Comparison of ENCODE assay signal across 1 cellular context in the genomic region with DNA sequence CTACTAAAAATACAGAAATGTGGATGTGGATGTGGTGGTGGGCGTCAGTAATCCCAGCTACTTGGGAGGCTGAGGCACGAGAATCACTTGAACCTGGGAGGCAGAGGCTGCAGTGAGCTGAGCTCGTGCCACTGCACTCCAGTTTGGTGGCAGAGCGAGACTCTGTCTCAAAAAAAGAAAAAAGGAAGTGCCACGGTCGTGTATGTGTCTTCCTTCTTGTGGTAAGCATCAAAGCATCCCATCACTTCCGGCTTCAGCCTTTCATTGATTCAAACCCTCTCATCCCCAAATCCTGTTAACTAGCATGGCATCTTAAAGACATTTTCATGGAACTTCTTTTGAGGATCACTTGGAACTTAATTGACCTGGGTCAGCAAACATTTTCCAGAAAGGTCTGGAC.
TF ChIP-seq lines count a peak whose summit lies in the region.

No MANE protein-coding gene starts in this region.

TF ChIP-seq in H1, 55 proteins besides CTCF, POLR2A, EP300 and RAD21:
- no peak for TF ChIP-seq BRCA1 (IDR thresholded peaks at IDR 0.05; ENCODE audit: low read depth, low read length)
- TF ChIP-seq SIRT6 (IDR thresholded peaks at IDR 0.05; ENCODE audit: low read length) = no peak
- TF ChIP-seq POLR2AphosphoS5 (IDR thresholded peaks at IDR 0.05; ENCODE audit: low read depth, low read length) = no peak
- TF ChIP-seq SP1 (IDR thresholded peaks at IDR 0.05; ENCODE audit: low read depth, low read length) = no peak
- no peak for TF ChIP-seq NRF1 (IDR thresholded peaks at IDR 0.05; ENCODE audit: low read depth, low read length)
- TF ChIP-seq E2F6 (IDR thresholded peaks at IDR 0.05) = no peak
- TF ChIP-seq, protein P1, sequence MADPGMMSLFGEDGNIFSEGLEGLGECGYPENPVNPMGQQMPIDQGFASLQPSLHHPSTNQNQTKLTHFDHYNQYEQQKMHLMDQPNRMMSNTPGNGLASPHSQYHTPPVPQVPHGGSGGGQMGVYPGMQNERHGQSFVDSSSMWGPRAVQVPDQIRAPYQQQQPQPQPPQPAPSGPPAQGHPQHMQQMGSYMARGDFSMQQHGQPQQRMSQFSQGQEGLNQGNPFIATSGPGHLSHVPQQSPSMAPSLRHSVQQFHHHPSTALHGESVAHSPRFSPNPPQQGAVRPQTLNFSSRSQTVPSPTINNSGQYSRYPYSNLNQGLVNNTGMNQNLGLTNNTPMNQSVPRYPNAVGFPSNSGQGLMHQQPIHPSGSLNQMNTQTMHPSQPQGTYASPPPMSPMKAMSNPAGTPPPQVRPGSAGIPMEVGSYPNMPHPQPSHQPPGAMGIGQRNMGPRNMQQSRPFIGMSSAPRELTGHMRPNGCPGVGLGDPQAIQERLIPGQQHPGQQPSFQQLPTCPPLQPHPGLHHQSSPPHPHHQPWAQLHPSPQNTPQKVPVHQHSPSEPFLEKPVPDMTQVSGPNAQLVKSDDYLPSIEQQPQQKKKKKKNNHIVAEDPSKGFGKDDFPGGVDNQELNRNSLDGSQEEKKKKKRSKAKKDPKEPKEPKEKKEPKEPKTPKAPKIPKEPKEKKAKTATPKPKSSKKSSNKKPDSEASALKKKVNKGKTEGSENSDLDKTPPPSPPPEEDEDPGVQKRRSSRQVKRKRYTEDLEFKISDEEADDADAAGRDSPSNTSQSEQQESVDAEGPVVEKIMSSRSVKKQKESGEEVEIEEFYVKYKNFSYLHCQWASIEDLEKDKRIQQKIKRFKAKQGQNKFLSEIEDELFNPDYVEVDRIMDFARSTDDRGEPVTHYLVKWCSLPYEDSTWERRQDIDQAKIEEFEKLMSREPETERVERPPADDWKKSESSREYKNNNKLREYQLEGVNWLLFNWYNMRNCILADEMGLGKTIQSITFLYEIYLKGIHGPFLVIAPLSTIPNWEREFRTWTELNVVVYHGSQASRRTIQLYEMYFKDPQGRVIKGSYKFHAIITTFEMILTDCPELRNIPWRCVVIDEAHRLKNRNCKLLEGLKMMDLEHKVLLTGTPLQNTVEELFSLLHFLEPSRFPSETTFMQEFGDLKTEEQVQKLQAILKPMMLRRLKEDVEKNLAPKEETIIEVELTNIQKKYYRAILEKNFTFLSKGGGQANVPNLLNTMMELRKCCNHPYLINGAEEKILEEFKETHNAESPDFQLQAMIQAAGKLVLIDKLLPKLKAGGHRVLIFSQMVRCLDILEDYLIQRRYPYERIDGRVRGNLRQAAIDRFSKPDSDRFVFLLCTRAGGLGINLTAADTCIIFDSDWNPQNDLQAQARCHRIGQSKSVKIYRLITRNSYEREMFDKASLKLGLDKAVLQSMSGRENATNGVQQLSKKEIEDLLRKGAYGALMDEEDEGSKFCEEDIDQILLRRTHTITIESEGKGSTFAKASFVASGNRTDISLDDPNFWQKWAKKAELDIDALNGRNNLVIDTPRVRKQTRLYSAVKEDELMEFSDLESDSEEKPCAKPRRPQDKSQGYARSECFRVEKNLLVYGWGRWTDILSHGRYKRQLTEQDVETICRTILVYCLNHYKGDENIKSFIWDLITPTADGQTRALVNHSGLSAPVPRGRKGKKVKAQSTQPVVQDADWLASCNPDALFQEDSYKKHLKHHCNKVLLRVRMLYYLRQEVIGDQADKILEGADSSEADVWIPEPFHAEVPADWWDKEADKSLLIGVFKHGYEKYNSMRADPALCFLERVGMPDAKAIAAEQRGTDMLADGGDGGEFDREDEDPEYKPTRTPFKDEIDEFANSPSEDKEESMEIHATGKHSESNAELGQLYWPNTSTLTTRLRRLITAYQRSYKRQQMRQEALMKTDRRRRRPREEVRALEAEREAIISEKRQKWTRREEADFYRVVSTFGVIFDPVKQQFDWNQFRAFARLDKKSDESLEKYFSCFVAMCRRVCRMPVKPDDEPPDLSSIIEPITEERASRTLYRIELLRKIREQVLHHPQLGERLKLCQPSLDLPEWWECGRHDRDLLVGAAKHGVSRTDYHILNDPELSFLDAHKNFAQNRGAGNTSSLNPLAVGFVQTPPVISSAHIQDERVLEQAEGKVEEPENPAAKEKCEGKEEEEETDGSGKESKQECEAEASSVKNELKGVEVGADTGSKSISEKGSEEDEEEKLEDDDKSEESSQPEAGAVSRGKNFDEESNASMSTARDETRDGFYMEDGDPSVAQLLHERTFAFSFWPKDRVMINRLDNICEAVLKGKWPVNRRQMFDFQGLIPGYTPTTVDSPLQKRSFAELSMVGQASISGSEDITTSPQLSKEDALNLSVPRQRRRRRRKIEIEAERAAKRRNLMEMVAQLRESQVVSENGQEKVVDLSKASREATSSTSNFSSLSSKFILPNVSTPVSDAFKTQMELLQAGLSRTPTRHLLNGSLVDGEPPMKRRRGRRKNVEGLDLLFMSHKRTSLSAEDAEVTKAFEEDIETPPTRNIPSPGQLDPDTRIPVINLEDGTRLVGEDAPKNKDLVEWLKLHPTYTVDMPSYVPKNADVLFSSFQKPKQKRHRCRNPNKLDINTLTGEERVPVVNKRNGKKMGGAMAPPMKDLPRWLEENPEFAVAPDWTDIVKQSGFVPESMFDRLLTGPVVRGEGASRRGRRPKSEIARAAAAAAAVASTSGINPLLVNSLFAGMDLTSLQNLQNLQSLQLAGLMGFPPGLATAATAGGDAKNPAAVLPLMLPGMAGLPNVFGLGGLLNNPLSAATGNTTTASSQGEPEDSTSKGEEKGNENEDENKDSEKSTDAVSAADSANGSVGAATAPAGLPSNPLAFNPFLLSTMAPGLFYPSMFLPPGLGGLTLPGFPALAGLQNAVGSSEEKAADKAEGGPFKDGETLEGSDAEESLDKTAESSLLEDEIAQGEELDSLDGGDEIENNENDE (IDR thresholded peaks at IDR 0.05; ENCODE audit: insufficient replicate concordance, low read length) = no peak
- TF ChIP-seq PHF8 (conservative IDR thresholded peaks at IDR 0.05; ENCODE audit: low read depth, low read length) = no peak
- TF ChIP-seq CHD2 (IDR thresholded peaks at IDR 0.05; ENCODE audit: low read length) = no peak
- no peak for TF ChIP-seq YY1 (IDR thresholded peaks at IDR 0.05; ENCODE audit: low read depth, low read length)
